16 cellular contexts compared by ENCODE assay signal in the genomic region with DNA sequence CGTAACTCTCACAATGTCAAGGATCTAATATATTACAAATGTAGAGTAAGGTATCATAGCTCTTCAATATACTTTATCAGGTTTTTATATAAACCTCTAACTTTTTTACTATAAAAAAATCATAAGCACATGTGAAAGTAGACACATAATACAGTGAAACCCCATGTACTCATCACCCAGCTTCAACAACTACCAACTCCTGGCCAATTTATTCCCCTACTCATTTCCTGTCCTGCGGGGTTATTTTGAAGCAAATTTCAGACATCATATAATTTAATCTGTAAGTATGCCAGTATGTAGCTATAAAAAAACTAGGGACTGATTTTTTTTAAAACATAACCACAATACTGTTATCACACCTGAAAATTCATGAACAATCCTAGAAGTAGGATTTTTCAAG. TPM values are rescaled to one million over a fixed set of nuclear protein-coding genes. Genes with fewer than 3 reads are reported as not detected.
A peak's percentile ranks its signal among the peaks of the same experiment; 100 is the strongest.
DNase-seq lines count a peak whose midpoint lies in the region; ATAC-seq and TF ChIP-seq lines count a peak whose summit lies in the region.
"Had no signal": no experiment of that assay in that cellular context is flagged by ENCODE, and none has a peak within 500 bp of the region (broad histone marks: within the 10 kb centered on the region; RNA-seq: fewer than 3 reads in every experiment).

No MANE protein-coding gene starts in this region.

- H2BK5ac ChIP-seq in mesenchymal stem cell (ENCODE audit: low read depth, low read length, poor library complexity, severe bottlenecking) = no peak overlapping the region

- H3K27me3 ChIP-seq in CD4-positive, CD25-positive, alpha-beta regulatory T cell (ENCODE audit: control insufficient read depth, insufficient read depth, low read length) = no peaks in the 10 kb centered on the region
- H3K27me3 ChIP-seq in OCI-LY3 (ENCODE audit: low read depth, low read length) (no peaks in the 10 kb centered on the region), mesenchymal stem cell (ENCODE audit: control insufficient read depth in 1 of 2, insufficient read depth in 1 of 2, low read length in 2 of 2) (no peaks in the 10 kb centered on the region), osteoblast (ENCODE audit: insufficient read depth, low read length) (no peaks in the 10 kb centered on the region)
- H3K27me3 ChIP-seq in CD4-positive, alpha-beta T cell (ENCODE audit: control insufficient read depth, insufficient read depth, low read length) = no peaks in the 10 kb centered on the region
- H3K27me3 ChIP-seq: BLaER1 treated with 17β-estradiol and CSF1 and Interleukin-3, amounts not matched to agents 10 nM and 100 nM had no signal

- no peaks in the 10 kb centered on the region for H3K79me2 ChIP-seq in OCI-LY3 (ENCODE audit: low read length)
- H3K79me2 ChIP-seq in osteoblast (ENCODE audit: insufficient read depth, low read length) = no peaks in the 10 kb centered on the region

- no peak overlapping the region for H3K27ac ChIP-seq in CD4-positive, CD25-positive, alpha-beta regulatory T cell (ENCODE audit: insufficient read depth, low read length, poor library complexity, severe bottlenecking)
- peak overlapping the region; percentile 10; the same call in 1 of the 2 replicates for H3K27ac ChIP-seq in OCI-LY3 (ENCODE audit: low read length)
- no peak overlapping the region for H3K27ac ChIP-seq in mesenchymal stem cell (ENCODE audit: low read length, poor library complexity, severe bottlenecking)
- H3K27ac ChIP-seq in CD4-positive, alpha-beta T cell (ENCODE audit: low read depth, low read length) = no peak overlapping the region
- no peak overlapping the region for H3K27ac ChIP-seq in osteoblast (ENCODE audit: low read depth, low read length)
- H3K27ac ChIP-seq: BLaER1 treated with 17β-estradiol and CSF1 and Interleukin-3, amounts not matched to agents 10 nM and 100 nM had no signal

- no peak overlapping the region for H3K4me3 ChIP-seq in CD4-positive, CD25-positive, alpha-beta regulatory T cell (ENCODE audit: low read depth, low read length)
- H3K4me3 ChIP-seq in OCI-LY3 (ENCODE audit: low read length) (no peak overlapping the region), mesenchymal stem cell (ENCODE audit: insufficient read depth in 1 of 2, low read depth in 1 of 2, low read length in 2 of 2) (no peak overlapping the region), osteoblast (ENCODE audit: insufficient read depth, low read length) (no peak overlapping the region)
- H3K4me3 ChIP-seq: BLaER1 treated with 17β-estradiol and CSF1 and Interleukin-3, amounts not matched to agents 10 nM and 100 nM had no signal

- H4K91ac ChIP-seq in mesenchymal stem cell (ENCODE audit: low read length) = no peak overlapping the region

- H3K14ac ChIP-seq in mesenchymal stem cell (ENCODE audit: low read length in 2 of 2) = no peak overlapping the region

- H2AFZ ChIP-seq in OCI-LY3 (ENCODE audit: low read depth, low read length) (no peak overlapping the region), mesenchymal stem cell (ENCODE audit: low read depth, low read length) (no peak overlapping the region), osteoblast (ENCODE audit: low read length) (no peak overlapping the region)

- intact Hi-C loops in activated CD4-positive, alpha-beta T cell treated with anti-CD3 and anti-CD28 coated beads for 36 hours (cut with DNase I, micrococcal nuclease) = loop anchor here (2.0 to 5.0 kb wide), 2 partner anchors 47 to 75 kb away; partner anchors contain the start of genes NOPCHAP1 (in 1 of the 2) and SLC41A2 (in 1 of the 2)
- intact Hi-C loops in CD4-positive, alpha-beta T cell (cut with DNase I, micrococcal nuclease) = no loop called here

- no peak overlapping the region for H4K8ac ChIP-seq in mesenchymal stem cell (ENCODE audit: low read length)

- H3K23ac ChIP-seq in mesenchymal stem cell (ENCODE audit: low read length in 2 of 2) = no peak overlapping the region

- no peaks in the 10 kb centered on the region for H3K27me3 Mint-ChIP-seq in activated CD4-positive, alpha-beta T cell treated with anti-CD3 and anti-CD28 coated beads for 36 hours
- no peaks in the 10 kb centered on the region for H3K27me3 Mint-ChIP-seq in CD4-positive, CD25-positive, alpha-beta regulatory T cell
- no peaks in the 10 kb centered on the region for H3K27me3 Mint-ChIP-seq in CD4-positive, alpha-beta T cell

- H2BK120ac ChIP-seq in mesenchymal stem cell (ENCODE audit: low read depth, low read length) = no peak overlapping the region

- TF ChIP-seq CTCF in OCI-LY3 (IDR thresholded peaks at IDR 0.05; ENCODE audit: low read depth, low read length) = no peak
- TF ChIP-seq CTCF in CD4-positive, alpha-beta T cell (IDR thresholded peaks at IDR 0.05) = no peak
- no peak for TF ChIP-seq CTCF in osteoblast (IDR thresholded peaks at IDR 0.05; ENCODE audit: extremely low read depth, low read depth, low read length)

- H3K9me3 Mint-ChIP-seq in activated CD4-positive, alpha-beta T cell treated with anti-CD3 and anti-CD28 coated beads for 36 hours (ENCODE audit: low read depth) = no peaks in the 10 kb centered on the region
- no peaks in the 10 kb centered on the region for H3K9me3 Mint-ChIP-seq in CD4-positive, CD25-positive, alpha-beta regulatory T cell
- no peaks in the 10 kb centered on the region for H3K9me3 Mint-ChIP-seq in CD4-positive, alpha-beta T cell

- H4K20me1 ChIP-seq in OCI-LY3 (ENCODE audit: insufficient read depth, low read length) (no peaks in the 10 kb centered on the region), osteoblast (ENCODE audit: insufficient read depth, low read length) (no peaks in the 10 kb centered on the region)
- H4K20me1 ChIP-seq: BLaER1 treated with 17β-estradiol and CSF1 and Interleukin-3, amounts not matched to agents 10 nM and 100 nM had no signal

- POLR2A ChIA-PET in activated CD4-positive, alpha-beta T cell treated with anti-CD3 and anti-CD28 coated beads for 36 hours (lab: Charles Lee) = no interaction called here
- POLR2A ChIA-PET in CD4-positive, alpha-beta T cell (lab: Charles Lee) = interaction anchor here (0.6 kb wide), 1 partner anchor 58 kb away, joined by 3 read pairs; no protein-coding TSS in a partner anchor

- H3K36me3 Mint-ChIP-seq in activated CD4-positive, alpha-beta T cell treated with anti-CD3 and anti-CD28 coated beads for 36 hours (ENCODE audit: low read depth) = peaks cover 12% of the 10 kb centered on the region
- H3K36me3 Mint-ChIP-seq in CD4-positive, CD25-positive, alpha-beta regulatory T cell = no peaks in the 10 kb centered on the region
- no peaks in the 10 kb centered on the region for H3K36me3 Mint-ChIP-seq in CD4-positive, alpha-beta T cell (ENCODE audit: low read depth)

- H2BK12ac ChIP-seq in mesenchymal stem cell (ENCODE audit: low read length in 2 of 2) = no peak overlapping the region

- H3K79me1 ChIP-seq in mesenchymal stem cell (replicated peaks; ENCODE audit: low read length, poor library complexity, severe bottlenecking) = no peaks in the 10 kb centered on the region

- no peaks in the 10 kb centered on the region for H3K9me3 ChIP-seq in CD4-positive, CD25-positive, alpha-beta regulatory T cell (ENCODE audit: control insufficient read depth in 2 of 2, low read length in 2 of 2)
- H3K9me3 ChIP-seq in OCI-LY3 (ENCODE audit: insufficient read depth, low read length) (no peaks in the 10 kb centered on the region), mesenchymal stem cell (ENCODE audit: control insufficient read depth, low read length) (no peaks in the 10 kb centered on the region), osteoblast (ENCODE audit: low read depth, low read length) (no peaks in the 10 kb centered on the region)
- no peaks in the 10 kb centered on the region for H3K9me3 ChIP-seq in CD4-positive, alpha-beta T cell (ENCODE audit: control insufficient read depth, low read length)
- H3K9me3 ChIP-seq: BLaER1 treated with 17β-estradiol and CSF1 and Interleukin-3, amounts not matched to agents 10 nM and 100 nM had no signal

- H3K4me1 Mint-ChIP-seq in activated CD4-positive, alpha-beta T cell treated with anti-CD3 and anti-CD28 coated beads for 36 hours = peaks cover 50% of the 10 kb centered on the region
- peaks cover 31 to 55% (median 47%) of the 10 kb centered on the region in 4 donors for H3K4me1 Mint-ChIP-seq in CD4-positive, CD25-positive, alpha-beta regulatory T cell
- peaks cover 26% of the 10 kb centered on the region for H3K4me1 Mint-ChIP-seq in CD4-positive, alpha-beta T cell (ENCODE audit: low read depth)

- H2BK15ac ChIP-seq in mesenchymal stem cell (ENCODE audit: low read depth, poor library complexity, severe bottlenecking) = no peak overlapping the region

- DNase-seq in activated CD4-positive, alpha-beta T cell treated with anti-CD3 and anti-CD28 coated beads for 36 hours = no peak
- DNase-seq in activated CD4-positive, alpha-beta T cell treated with anti-CD3 and anti-CD28 coated beads, Interleukin-2, amount 50 U/mL, for 1 hour = no peak
- peak in 1 of 3 donors; percentile 36 for DNase-seq in CD4-positive, CD25-positive, alpha-beta regulatory T cell
- peak; percentile 7 for DNase-seq in iris pigment epithelial cell (ENCODE audit: low read depth)
- DNase-seq in mesenchymal stem cell = no peak
- DNase-seq in CD4-positive, alpha-beta T cell = no peak
- no peak for DNase-seq in osteoblast (ENCODE audit: insufficient read length, low spot score, missing footprints)
- DNase-seq: 8988T, HCEC 1CT, Kasumi-1, NCI-H1417 treated with DMSO at 0.1 percent for 48 hours, NCI-H2029 treated with DMSO at 0.1 percent for 48 hours, NCI-H510A, SHP77 had no signal

- no CpG with 5 or more reads among the region's 2 CpGs for WGBS in mesenchymal stem cell

- CTCF ChIA-PET in activated CD4-positive, alpha-beta T cell treated with anti-CD3 and anti-CD28 coated beads for 36 hours (lab: Charles Lee) = interaction anchor here (0.6 to 1.7 kb wide), 5 partner anchors 29 to 652 kb away, joined by 3 to 6 read pairs (median 3); partner anchors contain the start of gene WASHC4
- CTCF ChIA-PET in CD4-positive, alpha-beta T cell (lab: Charles Lee) = no interaction called here

- H3K9ac ChIP-seq in OCI-LY3 (ENCODE audit: low read length) (no peak overlapping the region), mesenchymal stem cell (ENCODE audit: low read length) (no peak overlapping the region)
- H3K9ac ChIP-seq: BLaER1 treated with 17β-estradiol and CSF1 and Interleukin-3, amounts not matched to agents 10 nM and 100 nM had no signal

- H3K36me3 ChIP-seq in CD4-positive, CD25-positive, alpha-beta regulatory T cell (ENCODE audit: control insufficient read depth, insufficient read depth, low read length) = no peaks in the 10 kb centered on the region
- H3K36me3 ChIP-seq in OCI-LY3 (replicated peaks; ENCODE audit: low read depth, low read length) = no peaks in the 10 kb centered on the region
- H3K36me3 ChIP-seq in mesenchymal stem cell (ENCODE audit: control insufficient read depth in 1 of 2, insufficient read depth in 2 of 2, low read depth in 1 of 2, low read length in 2 of 2) = peaks cover 3 to 71% of the 10 kb centered on the region in 2 experiments
- H3K36me3 ChIP-seq in osteoblast (ENCODE audit: insufficient read depth, low read length) = peaks cover 69% of the 10 kb centered on the region

- H3K4me1 ChIP-seq in CD4-positive, CD25-positive, alpha-beta regulatory T cell (ENCODE audit: control insufficient read depth, insufficient read depth, low read length, poor library complexity, severe bottlenecking) = peaks cover 25% of the 10 kb centered on the region
- H3K4me1 ChIP-seq in OCI-LY3 (ENCODE audit: low read length) = peaks cover 46% of the 10 kb centered on the region
- H3K4me1 ChIP-seq in mesenchymal stem cell (ENCODE audit: control insufficient read depth, insufficient read depth, low read depth, low read length) = no peaks in the 10 kb centered on the region
- no peaks in the 10 kb centered on the region for H3K4me1 ChIP-seq in osteoblast (ENCODE audit: insufficient read depth, low read length)

- no peak overlapping the region for H3K4ac ChIP-seq in mesenchymal stem cell (ENCODE audit: low read depth in 1 of 2, low read length in 2 of 2)

- no peak overlapping the region for H3K4me3 Mint-ChIP-seq in activated CD4-positive, alpha-beta T cell treated with anti-CD3 and anti-CD28 coated beads for 36 hours
- peak overlapping the region in 1 of 4 donors; percentile 2 for H3K4me3 Mint-ChIP-seq in CD4-positive, CD25-positive, alpha-beta regulatory T cell
- no peak overlapping the region for H3K4me3 Mint-ChIP-seq in CD4-positive, alpha-beta T cell

- peak overlapping the region; percentile 66 for H3K27ac Mint-ChIP-seq in activated CD4-positive, alpha-beta T cell treated with anti-CD3 and anti-CD28 coated beads for 36 hours
- H3K27ac Mint-ChIP-seq in CD4-positive, CD25-positive, alpha-beta regulatory T cell = peak overlapping the region; percentile 54 to 88 (median 84)
- H3K27ac Mint-ChIP-seq in CD4-positive, alpha-beta T cell = no peak overlapping the region

- no peak overlapping the region for H2AK5ac ChIP-seq in mesenchymal stem cell (ENCODE audit: low read length, severe bottlenecking)

- H3K18ac ChIP-seq in mesenchymal stem cell (ENCODE audit: low read depth in 1 of 2, low read length in 2 of 2) = no peak overlapping the region

- ATAC-seq in activated CD4-positive, alpha-beta T cell treated with anti-CD3 and anti-CD28 coated beads for 36 hours = peak; percentile 65
- no peak for ATAC-seq in CD4-positive, CD25-positive, alpha-beta regulatory T cell (ENCODE audit: low read depth in 2 of 2)
- ATAC-seq in CD4-positive, alpha-beta T cell (ENCODE audit: poor library complexity) = no peak

- no peak overlapping the region for H3K4me2 ChIP-seq in OCI-LY3 (ENCODE audit: low read length)
- H3K4me2 ChIP-seq in mesenchymal stem cell (ENCODE audit: low read length, poor library complexity, severe bottlenecking) = no peak overlapping the region
- H3K4me2 ChIP-seq in osteoblast (ENCODE audit: insufficient read depth, low read length) = no peak overlapping the region
- H3K4me2 ChIP-seq: BLaER1 treated with 17β-estradiol and CSF1 and Interleukin-3, amounts not matched to agents 10 nM and 100 nM had no signal

RNA-seq across cellular contexts. Expression of gene NOPCHAP1, which starts 47.7 kb away (rescaled TPM):
- 10 to 100 TPM; 31.1 to 35.2 TPM for total RNA-seq in activated CD4-positive, alpha-beta T cell treated with anti-CD3 and anti-CD28 coated beads for 36 hours
- 11.6 TPM for total RNA-seq in CD4-positive, CD25-positive, alpha-beta regulatory T cell
- polyA plus RNA-seq in CD4-positive, CD25-positive, alpha-beta regulatory T cell = 10 to 100 TPM; 14.3 to 26.9 (median 18.4) TPM
- 20.3 TPM for polyA plus RNA-seq in mesenchymal stem cell (2013, experiment 1 of 2)
- 21.5 TPM for polyA plus RNA-seq in mesenchymal stem cell (2013, experiment 2 of 2)
- 10 to 100 TPM; 10.1 to 11.8 TPM for total RNA-seq in CD4-positive, alpha-beta T cell
- total RNA-seq in osteoblast = 4.3 and 4.4 TPM in 2 replicates

RNA-seq across cellular contexts. Expression of gene ALDH1L2, which starts 50.4 kb away (rescaled TPM):
- 1 to 10 TPM; 7.1 to 7.6 TPM for total RNA-seq in activated CD4-positive, alpha-beta T cell treated with anti-CD3 and anti-CD28 coated beads for 36 hours
- total RNA-seq in CD4-positive, CD25-positive, alpha-beta regulatory T cell = not detected
- not detected for polyA plus RNA-seq in CD4-positive, CD25-positive, alpha-beta regulatory T cell
- polyA plus RNA-seq in mesenchymal stem cell (2013, experiment 1 of 2) = 37.3 TPM
- polyA plus RNA-seq in mesenchymal stem cell (2013, experiment 2 of 2) = 36.7 TPM
- total RNA-seq in CD4-positive, alpha-beta T cell = under 1 TPM in 1 of 2 experiments, not detected in 1; 0.03 TPM
- total RNA-seq in osteoblast = 55.4 and 63.9 TPM in 2 replicates

Comparison
In these comparisons a context has a peak if more than half of its experiments do, and no peak if none do; other contexts are left out.
1. intact Hi-C loops: an anchor here in activated CD4-positive, alpha-beta T cell treated with anti-CD3 and anti-CD28 coated beads for 36 hours (2.0 to 5.0 kb wide); none called in CD4-positive, alpha-beta T cell.